In the genomic region with DNA sequence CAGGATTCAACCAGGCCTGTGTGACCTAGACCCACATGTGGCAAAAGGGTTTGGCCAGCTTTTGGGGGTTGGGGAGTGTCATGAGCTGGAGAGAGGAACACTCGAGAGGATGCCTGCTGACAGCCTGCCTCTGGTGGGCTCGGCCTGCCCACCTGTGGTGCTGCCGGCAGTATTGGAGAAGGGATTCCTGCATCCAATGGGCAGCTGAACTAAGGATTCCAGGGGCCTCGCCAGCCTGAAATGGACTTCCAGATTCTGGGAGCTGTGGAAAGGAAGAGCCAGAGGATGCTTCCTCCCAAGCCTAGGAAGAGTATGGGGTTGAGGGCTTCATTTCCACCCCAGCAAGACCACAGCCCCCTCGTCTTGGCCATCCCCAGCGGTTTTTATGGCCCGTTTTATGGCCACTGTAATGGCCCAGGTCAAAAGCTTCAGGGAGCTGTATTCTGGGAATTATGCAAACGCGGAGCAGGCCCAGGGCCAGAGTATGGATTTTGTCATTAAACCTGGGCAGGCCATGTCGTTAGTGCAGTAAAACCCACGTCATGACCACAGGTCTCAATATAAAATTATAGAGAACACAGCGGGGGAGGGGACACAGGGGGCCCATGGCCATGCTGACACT, we compare ENCODE assay signal across 25 cellular contexts.
"Had no signal": no experiment of that assay in that cellular context is flagged by ENCODE, and none has a peak within 500 bp of the region (broad histone marks: within the 10 kb centered on the region; RNA-seq: fewer than 3 reads in every experiment).

No MANE protein-coding gene starts in this region.

- H3K4me1 ChIP-seq: body of pancreas, heart right ventricle, left lung, prostate gland, thyroid gland had no signal

- H3K9me3 Mint-ChIP-seq: activated CD4-positive, alpha-beta T cell treated with anti-CD3 and anti-CD28 coated beads, Interleukin-2, amount 10 ng/mL, durations not matched to agents 7 days and 5 days; activated CD8-positive, alpha-beta T cell treated with anti-CD3 and anti-CD28 coated beads for 36 hours; activated naive CD4-positive, alpha-beta T cell treated with anti-CD3 and anti-CD28 coated beads, Interleukin-2, amount 50 U/mL, for 24 hours; activated T-helper 1 cell treated with anti-CD3 and anti-CD28 coated beads, Interleukin-12 subunit alpha, Interleukin-12 subunit beta, Interleukin-2, Interleukin-4 antibody, amounts not matched to agents 30 ng/mL and 10 ng/mL and 1 ng/mL, durations not matched to agents 14 hours and 24 hours and 36 hours; dendritic cell treated with granulocyte-macrophage colony-stimulating factor and Interleukin-4, amounts not matched to agents 40 ng/mL and 50 ng/mL, for 4 days; T-helper 1 cell treated with Interleukin-12 subunit alpha and Interleukin-12 subunit beta and Interleukin-4 antibody, amounts not matched to agents 30 μg/mL and 1 μg/mL, for 36 hours had no signal

- H3K27ac Mint-ChIP-seq: activated CD4-positive, alpha-beta T cell treated with anti-CD3 and anti-CD28 coated beads, Interleukin-2, amount 10 ng/mL, durations not matched to agents 7 days and 5 days; activated CD8-positive, alpha-beta T cell treated with anti-CD3 and anti-CD28 coated beads for 36 hours; activated naive CD4-positive, alpha-beta T cell treated with anti-CD3 and anti-CD28 coated beads, Interleukin-2, amount 50 U/mL, for 24 hours; activated T-helper 1 cell treated with anti-CD3 and anti-CD28 coated beads, Interleukin-12 subunit alpha, Interleukin-12 subunit beta, Interleukin-2, Interleukin-4 antibody, amounts not matched to agents 30 ng/mL and 10 ng/mL and 1 ng/mL, durations not matched to agents 14 hours and 24 hours and 36 hours; dendritic cell treated with granulocyte-macrophage colony-stimulating factor and Interleukin-4, amounts not matched to agents 40 ng/mL and 50 ng/mL, for 4 days; T-helper 1 cell treated with Interleukin-12 subunit alpha and Interleukin-12 subunit beta and Interleukin-4 antibody, amounts not matched to agents 30 μg/mL and 1 μg/mL, for 36 hours had no signal

- H3K27me3 ChIP-seq: body of pancreas, ovary, right atrium auricular region had no signal

- ATAC-seq: activated CD4-positive, CD25-positive, alpha-beta regulatory T cell treated with anti-CD3 and anti-CD28 coated beads, Interleukin-2, amount 50 U/mL, for 24 hours; activated CD8-positive, alpha-beta T cell treated with anti-CD3 and anti-CD28 coated beads for 36 hours; body of pancreas; left lung; naive thymus-derived CD4-positive, alpha-beta T cell; stimulated activated naive CD8-positive, alpha-beta T cell treated with anti-CD3 and anti-CD28 coated beads, Interleukin-15, Interleukin-2, amounts not matched to agents 100 U/mL and 50 U/mL, for 24 hours had no signal

- H3K4me3 ChIP-seq: body of pancreas, heart right ventricle, left lung, lung, ovary, prostate gland, right atrium auricular region, thyroid gland had no signal

- H3K36me3 Mint-ChIP-seq: activated naive CD4-positive, alpha-beta T cell treated with anti-CD3 and anti-CD28 coated beads, Interleukin-2, amount 50 U/mL, for 24 hours; naive thymus-derived CD4-positive, alpha-beta T cell had no signal

- H3K4me1 Mint-ChIP-seq: activated CD4-positive, alpha-beta T cell treated with anti-CD3 and anti-CD28 coated beads, Interleukin-2, amount 10 ng/mL, durations not matched to agents 7 days and 5 days; activated naive CD4-positive, alpha-beta T cell treated with anti-CD3 and anti-CD28 coated beads, Interleukin-2, amount 50 U/mL, for 24 hours; naive thymus-derived CD4-positive, alpha-beta T cell had no signal

- H3K4me3 Mint-ChIP-seq: activated CD4-positive, alpha-beta T cell treated with anti-CD3 and anti-CD28 coated beads, Interleukin-2, amount 10 ng/mL, durations not matched to agents 7 days and 5 days; activated CD8-positive, alpha-beta T cell treated with anti-CD3 and anti-CD28 coated beads for 36 hours; activated naive CD4-positive, alpha-beta T cell treated with anti-CD3 and anti-CD28 coated beads, Interleukin-2, amount 50 U/mL, for 24 hours; activated T-helper 1 cell treated with anti-CD3 and anti-CD28 coated beads, Interleukin-12 subunit alpha, Interleukin-12 subunit beta, Interleukin-2, Interleukin-4 antibody, amounts not matched to agents 30 ng/mL and 10 ng/mL and 1 ng/mL, durations not matched to agents 14 hours and 24 hours and 36 hours; dendritic cell treated with granulocyte-macrophage colony-stimulating factor and Interleukin-4, amounts not matched to agents 40 ng/mL and 50 ng/mL, for 4 days; naive thymus-derived CD4-positive, alpha-beta T cell; T-helper 1 cell treated with Interleukin-12 subunit alpha and Interleukin-12 subunit beta and Interleukin-4 antibody, amounts not matched to agents 30 μg/mL and 1 μg/mL, for 36 hours had no signal

- H3K27ac ChIP-seq: body of pancreas, heart right ventricle, left lung, ovary, prostate gland, right atrium auricular region, thyroid gland had no signal

- H3K9me3 ChIP-seq: body of pancreas, heart right ventricle, left lung, ovary, prostate gland, right atrium auricular region, thyroid gland had no signal

- DNase-seq: activated CD4-positive, alpha-beta T cell treated with anti-CD3 and anti-CD28 coated beads, Interleukin-2, amount 10 ng/mL, durations not matched to agents 7 days and 5 days; activated CD8-positive, alpha-beta T cell treated with anti-CD3 and anti-CD28 coated beads for 36 hours; activated gamma-delta T cell treated with Interleukin-2 at 50 U/mL for 16 hours; anterior cingulate cortex; body of pancreas; effector CD8-positive, alpha-beta T cell; foreskin fibroblast; heart right ventricle; kidney; left lung; naive thymus-derived CD4-positive, alpha-beta T cell; stimulated activated CD4-positive, alpha-beta T cell treated with anti-CD3 and anti-CD28 coated beads, Interleukin-12 subunit alpha, Interleukin-12 subunit beta, amount 100 ng/mL, for 4 hours; stimulated activated CD4-positive, alpha-beta T cell treated with anti-CD3 and anti-CD28 coated beads, Interleukin-4, amount 100 ng/mL, for 4 hours; stimulated activated naive CD8-positive, alpha-beta T cell treated with anti-CD3 and anti-CD28 coated beads, Interleukin-15, Interleukin-2, amounts not matched to agents 100 U/mL and 50 U/mL, for 24 hours; T1000; thyroid gland had no signal

- H3K27me3 Mint-ChIP-seq: activated CD4-positive, alpha-beta T cell treated with anti-CD3 and anti-CD28 coated beads, Interleukin-2, amount 10 ng/mL, durations not matched to agents 7 days and 5 days; activated CD8-positive, alpha-beta T cell treated with anti-CD3 and anti-CD28 coated beads for 36 hours; activated naive CD4-positive, alpha-beta T cell treated with anti-CD3 and anti-CD28 coated beads, Interleukin-2, amount 50 U/mL, for 24 hours had no signal

- H3K36me3 ChIP-seq: heart right ventricle, left lung, ovary, prostate gland, right atrium auricular region, thyroid gland had no signal
